In the genomic region with DNA sequence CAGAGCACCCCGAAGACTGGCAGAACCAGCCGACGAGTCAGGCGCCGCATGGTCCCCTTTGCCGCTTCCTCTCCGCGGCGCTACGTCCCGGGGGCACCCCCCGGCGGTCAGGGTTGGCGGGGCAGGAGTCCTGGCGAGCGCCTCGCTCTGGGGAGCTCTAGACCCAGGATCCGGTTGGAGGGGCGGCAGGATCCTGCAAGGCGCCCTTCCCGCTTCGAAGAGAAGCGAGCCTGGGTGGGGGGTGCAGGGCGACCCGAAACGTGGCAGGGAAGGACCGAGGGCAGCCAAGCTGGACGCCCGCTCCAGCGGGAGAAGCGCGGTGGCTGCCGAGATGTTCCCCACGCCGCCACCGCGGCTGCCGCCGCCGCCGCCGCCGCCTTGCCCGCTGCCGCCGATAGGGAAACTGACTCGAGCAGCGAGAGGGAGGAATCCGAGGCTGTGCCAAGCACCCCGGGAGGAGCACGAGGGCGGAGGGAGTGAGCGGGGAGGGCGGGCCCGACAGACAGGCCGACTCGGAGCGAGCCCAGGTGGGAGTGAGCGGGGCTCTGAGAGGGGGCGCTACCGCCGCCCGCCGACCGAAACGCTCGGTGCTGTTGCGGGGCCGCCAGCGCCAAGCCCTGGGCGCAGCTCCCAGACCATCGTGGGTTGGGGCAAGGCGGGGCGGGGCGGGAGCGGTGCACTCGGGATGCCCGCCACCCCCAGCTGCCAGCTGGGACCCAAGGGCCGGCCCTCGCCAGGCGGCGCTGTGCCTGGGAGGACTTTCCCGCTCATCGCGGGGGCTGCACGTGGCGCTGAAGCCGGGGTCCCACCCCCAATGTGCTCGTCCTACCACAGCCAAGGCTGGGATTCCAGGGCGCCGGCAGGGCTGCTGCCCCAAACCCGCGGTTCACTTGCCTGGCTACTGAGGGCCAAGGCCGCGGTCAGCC, we compare ENCODE assay signal across 2 cellular contexts.
TF ChIP-seq lines count a peak whose summit lies in the region.

A gene with protein sequence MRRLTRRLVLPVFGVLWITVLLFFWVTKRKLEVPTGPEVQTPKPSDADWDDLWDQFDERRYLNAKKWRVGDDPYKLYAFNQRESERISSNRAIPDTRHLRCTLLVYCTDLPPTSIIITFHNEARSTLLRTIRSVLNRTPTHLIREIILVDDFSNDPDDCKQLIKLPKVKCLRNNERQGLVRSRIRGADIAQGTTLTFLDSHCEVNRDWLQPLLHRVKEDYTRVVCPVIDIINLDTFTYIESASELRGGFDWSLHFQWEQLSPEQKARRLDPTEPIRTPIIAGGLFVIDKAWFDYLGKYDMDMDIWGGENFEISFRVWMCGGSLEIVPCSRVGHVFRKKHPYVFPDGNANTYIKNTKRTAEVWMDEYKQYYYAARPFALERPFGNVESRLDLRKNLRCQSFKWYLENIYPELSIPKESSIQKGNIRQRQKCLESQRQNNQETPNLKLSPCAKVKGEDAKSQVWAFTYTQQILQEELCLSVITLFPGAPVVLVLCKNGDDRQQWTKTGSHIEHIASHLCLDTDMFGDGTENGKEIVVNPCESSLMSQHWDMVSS (minus strand): TSS at position 404 of the 926 bp plus-strand sequence. CDS start 354 bp downstream, at position 50.

TF ChIP-seq in IMR-90, 13 proteins besides CTCF, POLR2A, EP300 and RAD21:
- TF ChIP-seq, protein P1, sequence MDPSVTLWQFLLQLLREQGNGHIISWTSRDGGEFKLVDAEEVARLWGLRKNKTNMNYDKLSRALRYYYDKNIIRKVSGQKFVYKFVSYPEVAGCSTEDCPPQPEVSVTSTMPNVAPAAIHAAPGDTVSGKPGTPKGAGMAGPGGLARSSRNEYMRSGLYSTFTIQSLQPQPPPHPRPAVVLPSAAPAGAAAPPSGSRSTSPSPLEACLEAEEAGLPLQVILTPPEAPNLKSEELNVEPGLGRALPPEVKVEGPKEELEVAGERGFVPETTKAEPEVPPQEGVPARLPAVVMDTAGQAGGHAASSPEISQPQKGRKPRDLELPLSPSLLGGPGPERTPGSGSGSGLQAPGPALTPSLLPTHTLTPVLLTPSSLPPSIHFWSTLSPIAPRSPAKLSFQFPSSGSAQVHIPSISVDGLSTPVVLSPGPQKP (IDR thresholded peaks at IDR 0.05; ENCODE audit: borderline replicate concordance, low read depth, low read length) = no peak
- TF ChIP-seq MAFK (IDR thresholded peaks at IDR 0.05; ENCODE audit: low read depth, low read length) (no peak), BHLHE40 (IDR thresholded peaks at IDR 0.05; ENCODE audit: low read depth, low read length) (no peak), NFE2L2 (IDR thresholded peaks at IDR 0.05; ENCODE audit: low read depth, low read length) (no peak), RCOR1 (IDR thresholded peaks at IDR 0.05; ENCODE audit: insufficient replicate concordance, low read length) (no peak), RFX5 (IDR thresholded peaks at IDR 0.05; ENCODE audit: low read depth, low read length) (no peak), SMC3 (IDR thresholded peaks at IDR 0.05; ENCODE audit: low read depth, low read length) (no peak), MXI1 (IDR thresholded peaks at IDR 0.05; ENCODE audit: borderline replicate concordance, low read depth, low read length) (no peak), MAZ (IDR thresholded peaks at IDR 0.05; ENCODE audit: borderline replicate concordance, low read depth, low read length) (no peak; the same call in 1 of the 2 replicates), CHD1 (IDR thresholded peaks at IDR 0.05; ENCODE audit: low read depth, low read length) (no peak)
- TF ChIP-seq, protein P2, sequence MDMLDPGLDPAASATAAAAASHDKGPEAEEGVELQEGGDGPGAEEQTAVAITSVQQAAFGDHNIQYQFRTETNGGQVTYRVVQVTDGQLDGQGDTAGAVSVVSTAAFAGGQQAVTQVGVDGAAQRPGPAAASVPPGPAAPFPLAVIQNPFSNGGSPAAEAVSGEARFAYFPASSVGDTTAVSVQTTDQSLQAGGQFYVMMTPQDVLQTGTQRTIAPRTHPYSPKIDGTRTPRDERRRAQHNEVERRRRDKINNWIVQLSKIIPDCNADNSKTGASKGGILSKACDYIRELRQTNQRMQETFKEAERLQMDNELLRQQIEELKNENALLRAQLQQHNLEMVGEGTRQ (IDR thresholded peaks at IDR 0.05; ENCODE audit: low read depth, low read length) = no peak

TF ChIP-seq in H1, 55 proteins besides CTCF, POLR2A, EP300 and RAD21:
- no peak for TF ChIP-seq CEBPB (IDR thresholded peaks at IDR 0.05; ENCODE audit: low read depth, low read length)
- peak; percentile 60 for TF ChIP-seq RNF2 (IDR thresholded peaks at IDR 0.05; ENCODE audit: borderline replicate concordance, low read depth, low read length, missing control alignments, poor library complexity, severe bottlenecking)
- TF ChIP-seq SP2 (IDR thresholded peaks at IDR 0.05; ENCODE audit: low read length) = no peak
- TF ChIP-seq HDAC6 (IDR thresholded peaks at IDR 0.05; ENCODE audit: low read depth, low read length) = no peak
- TF ChIP-seq YY1 (IDR thresholded peaks at IDR 0.05; ENCODE audit: low read depth, low read length) = 0 out of 2 replicates have a peak, but pooled peaks have one; percentile 31
- peak; percentile 50 for TF ChIP-seq TAF1 (IDR thresholded peaks at IDR 0.05; ENCODE audit: low read depth, low read length)
- TF ChIP-seq SUZ12 (IDR thresholded peaks at IDR 0.05; ENCODE audit: low read length) = 0 out of 2 replicates have a peak, but pooled peaks have one; percentile 4
- TF ChIP-seq SP4 (IDR thresholded peaks at IDR 0.05; ENCODE audit: low read length) = no peak
- TF ChIP-seq POU5F1 (IDR thresholded peaks at IDR 0.05; ENCODE audit: low read depth, low read length) = no peak
- TF ChIP-seq, protein P3, sequence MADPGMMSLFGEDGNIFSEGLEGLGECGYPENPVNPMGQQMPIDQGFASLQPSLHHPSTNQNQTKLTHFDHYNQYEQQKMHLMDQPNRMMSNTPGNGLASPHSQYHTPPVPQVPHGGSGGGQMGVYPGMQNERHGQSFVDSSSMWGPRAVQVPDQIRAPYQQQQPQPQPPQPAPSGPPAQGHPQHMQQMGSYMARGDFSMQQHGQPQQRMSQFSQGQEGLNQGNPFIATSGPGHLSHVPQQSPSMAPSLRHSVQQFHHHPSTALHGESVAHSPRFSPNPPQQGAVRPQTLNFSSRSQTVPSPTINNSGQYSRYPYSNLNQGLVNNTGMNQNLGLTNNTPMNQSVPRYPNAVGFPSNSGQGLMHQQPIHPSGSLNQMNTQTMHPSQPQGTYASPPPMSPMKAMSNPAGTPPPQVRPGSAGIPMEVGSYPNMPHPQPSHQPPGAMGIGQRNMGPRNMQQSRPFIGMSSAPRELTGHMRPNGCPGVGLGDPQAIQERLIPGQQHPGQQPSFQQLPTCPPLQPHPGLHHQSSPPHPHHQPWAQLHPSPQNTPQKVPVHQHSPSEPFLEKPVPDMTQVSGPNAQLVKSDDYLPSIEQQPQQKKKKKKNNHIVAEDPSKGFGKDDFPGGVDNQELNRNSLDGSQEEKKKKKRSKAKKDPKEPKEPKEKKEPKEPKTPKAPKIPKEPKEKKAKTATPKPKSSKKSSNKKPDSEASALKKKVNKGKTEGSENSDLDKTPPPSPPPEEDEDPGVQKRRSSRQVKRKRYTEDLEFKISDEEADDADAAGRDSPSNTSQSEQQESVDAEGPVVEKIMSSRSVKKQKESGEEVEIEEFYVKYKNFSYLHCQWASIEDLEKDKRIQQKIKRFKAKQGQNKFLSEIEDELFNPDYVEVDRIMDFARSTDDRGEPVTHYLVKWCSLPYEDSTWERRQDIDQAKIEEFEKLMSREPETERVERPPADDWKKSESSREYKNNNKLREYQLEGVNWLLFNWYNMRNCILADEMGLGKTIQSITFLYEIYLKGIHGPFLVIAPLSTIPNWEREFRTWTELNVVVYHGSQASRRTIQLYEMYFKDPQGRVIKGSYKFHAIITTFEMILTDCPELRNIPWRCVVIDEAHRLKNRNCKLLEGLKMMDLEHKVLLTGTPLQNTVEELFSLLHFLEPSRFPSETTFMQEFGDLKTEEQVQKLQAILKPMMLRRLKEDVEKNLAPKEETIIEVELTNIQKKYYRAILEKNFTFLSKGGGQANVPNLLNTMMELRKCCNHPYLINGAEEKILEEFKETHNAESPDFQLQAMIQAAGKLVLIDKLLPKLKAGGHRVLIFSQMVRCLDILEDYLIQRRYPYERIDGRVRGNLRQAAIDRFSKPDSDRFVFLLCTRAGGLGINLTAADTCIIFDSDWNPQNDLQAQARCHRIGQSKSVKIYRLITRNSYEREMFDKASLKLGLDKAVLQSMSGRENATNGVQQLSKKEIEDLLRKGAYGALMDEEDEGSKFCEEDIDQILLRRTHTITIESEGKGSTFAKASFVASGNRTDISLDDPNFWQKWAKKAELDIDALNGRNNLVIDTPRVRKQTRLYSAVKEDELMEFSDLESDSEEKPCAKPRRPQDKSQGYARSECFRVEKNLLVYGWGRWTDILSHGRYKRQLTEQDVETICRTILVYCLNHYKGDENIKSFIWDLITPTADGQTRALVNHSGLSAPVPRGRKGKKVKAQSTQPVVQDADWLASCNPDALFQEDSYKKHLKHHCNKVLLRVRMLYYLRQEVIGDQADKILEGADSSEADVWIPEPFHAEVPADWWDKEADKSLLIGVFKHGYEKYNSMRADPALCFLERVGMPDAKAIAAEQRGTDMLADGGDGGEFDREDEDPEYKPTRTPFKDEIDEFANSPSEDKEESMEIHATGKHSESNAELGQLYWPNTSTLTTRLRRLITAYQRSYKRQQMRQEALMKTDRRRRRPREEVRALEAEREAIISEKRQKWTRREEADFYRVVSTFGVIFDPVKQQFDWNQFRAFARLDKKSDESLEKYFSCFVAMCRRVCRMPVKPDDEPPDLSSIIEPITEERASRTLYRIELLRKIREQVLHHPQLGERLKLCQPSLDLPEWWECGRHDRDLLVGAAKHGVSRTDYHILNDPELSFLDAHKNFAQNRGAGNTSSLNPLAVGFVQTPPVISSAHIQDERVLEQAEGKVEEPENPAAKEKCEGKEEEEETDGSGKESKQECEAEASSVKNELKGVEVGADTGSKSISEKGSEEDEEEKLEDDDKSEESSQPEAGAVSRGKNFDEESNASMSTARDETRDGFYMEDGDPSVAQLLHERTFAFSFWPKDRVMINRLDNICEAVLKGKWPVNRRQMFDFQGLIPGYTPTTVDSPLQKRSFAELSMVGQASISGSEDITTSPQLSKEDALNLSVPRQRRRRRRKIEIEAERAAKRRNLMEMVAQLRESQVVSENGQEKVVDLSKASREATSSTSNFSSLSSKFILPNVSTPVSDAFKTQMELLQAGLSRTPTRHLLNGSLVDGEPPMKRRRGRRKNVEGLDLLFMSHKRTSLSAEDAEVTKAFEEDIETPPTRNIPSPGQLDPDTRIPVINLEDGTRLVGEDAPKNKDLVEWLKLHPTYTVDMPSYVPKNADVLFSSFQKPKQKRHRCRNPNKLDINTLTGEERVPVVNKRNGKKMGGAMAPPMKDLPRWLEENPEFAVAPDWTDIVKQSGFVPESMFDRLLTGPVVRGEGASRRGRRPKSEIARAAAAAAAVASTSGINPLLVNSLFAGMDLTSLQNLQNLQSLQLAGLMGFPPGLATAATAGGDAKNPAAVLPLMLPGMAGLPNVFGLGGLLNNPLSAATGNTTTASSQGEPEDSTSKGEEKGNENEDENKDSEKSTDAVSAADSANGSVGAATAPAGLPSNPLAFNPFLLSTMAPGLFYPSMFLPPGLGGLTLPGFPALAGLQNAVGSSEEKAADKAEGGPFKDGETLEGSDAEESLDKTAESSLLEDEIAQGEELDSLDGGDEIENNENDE (IDR thresholded peaks at IDR 0.05; ENCODE audit: insufficient replicate concordance, low read length) = no peak
- TF ChIP-seq, protein P4, sequence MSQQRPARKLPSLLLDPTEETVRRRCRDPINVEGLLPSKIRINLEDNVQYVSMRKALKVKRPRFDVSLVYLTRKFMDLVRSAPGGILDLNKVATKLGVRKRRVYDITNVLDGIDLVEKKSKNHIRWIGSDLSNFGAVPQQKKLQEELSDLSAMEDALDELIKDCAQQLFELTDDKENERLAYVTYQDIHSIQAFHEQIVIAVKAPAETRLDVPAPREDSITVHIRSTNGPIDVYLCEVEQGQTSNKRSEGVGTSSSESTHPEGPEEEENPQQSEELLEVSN (IDR thresholded peaks at IDR 0.05) = peak; percentile 100
- no peak for TF ChIP-seq ASH2L (IDR thresholded peaks at IDR 0.05; ENCODE audit: low read length)
- TF ChIP-seq ZNF274 (IDR thresholded peaks at IDR 0.05; ENCODE audit: borderline replicate concordance, extremely low read depth, low read length) = no peak
- no peak for TF ChIP-seq RFX5 (IDR thresholded peaks at IDR 0.05; ENCODE audit: borderline replicate concordance, low read depth, low read length)
- TF ChIP-seq EZH2 (IDR thresholded peaks at IDR 0.05; ENCODE audit: low read depth, low read length, severe bottlenecking) = peak; percentile 16
- TF ChIP-seq SIRT6 (IDR thresholded peaks at IDR 0.05; ENCODE audit: low read length) = no peak
- TF ChIP-seq CHD1 (IDR thresholded peaks at IDR 0.05; ENCODE audit: low read depth, low read length) = no peak
- TF ChIP-seq SIX5 (IDR thresholded peaks at IDR 0.05; ENCODE audit: low read depth, low read length) = no peak
- TF ChIP-seq KDM1A (IDR thresholded peaks at IDR 0.05; ENCODE audit: borderline replicate concordance, low read length) = 0 out of 2 replicates have a peak, but pooled peaks have one; percentile 25
- 0 out of 2 replicates have a peak, but pooled peaks have one; percentile 42 for TF ChIP-seq TEAD4 (IDR thresholded peaks at IDR 0.05; ENCODE audit: low read depth, low read length)
- peak in 1 of 2 experiments; percentile 35; a peak in 1 of 4 replicates for TF ChIP-seq HDAC2 (IDR thresholded peaks at IDR 0.05; ENCODE audit: borderline replicate concordance in 1 of 2, low read depth in 2 of 2, low read length in 2 of 2)
- TF ChIP-seq, protein P5, sequence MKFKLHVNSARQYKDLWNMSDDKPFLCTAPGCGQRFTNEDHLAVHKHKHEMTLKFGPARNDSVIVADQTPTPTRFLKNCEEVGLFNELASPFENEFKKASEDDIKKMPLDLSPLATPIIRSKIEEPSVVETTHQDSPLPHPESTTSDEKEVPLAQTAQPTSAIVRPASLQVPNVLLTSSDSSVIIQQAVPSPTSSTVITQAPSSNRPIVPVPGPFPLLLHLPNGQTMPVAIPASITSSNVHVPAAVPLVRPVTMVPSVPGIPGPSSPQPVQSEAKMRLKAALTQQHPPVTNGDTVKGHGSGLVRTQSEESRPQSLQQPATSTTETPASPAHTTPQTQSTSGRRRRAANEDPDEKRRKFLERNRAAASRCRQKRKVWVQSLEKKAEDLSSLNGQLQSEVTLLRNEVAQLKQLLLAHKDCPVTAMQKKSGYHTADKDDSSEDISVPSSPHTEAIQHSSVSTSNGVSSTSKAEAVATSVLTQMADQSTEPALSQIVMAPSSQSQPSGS (IDR thresholded peaks at IDR 0.05; ENCODE audit: low read length) = no peak
- no peak for TF ChIP-seq GABPA (IDR thresholded peaks at IDR 0.05; ENCODE audit: borderline replicate concordance, insufficient read depth, low read length)
- TF ChIP-seq RXRA (IDR thresholded peaks at IDR 0.05; ENCODE audit: insufficient read depth, low read depth, low read length) = no peak
- peak; percentile 75 for TF ChIP-seq KDM4A (IDR thresholded peaks at IDR 0.05; ENCODE audit: low read depth, low read length, severe bottlenecking)
- TF ChIP-seq EGR1 (IDR thresholded peaks at IDR 0.05; ENCODE audit: borderline replicate concordance, low read depth, low read length) = peak; percentile 43; the same call in 1 of the 2 replicates
- no peak for TF ChIP-seq POLR2AphosphoS5 (IDR thresholded peaks at IDR 0.05; ENCODE audit: low read depth, low read length)
- TF ChIP-seq, protein P6, sequence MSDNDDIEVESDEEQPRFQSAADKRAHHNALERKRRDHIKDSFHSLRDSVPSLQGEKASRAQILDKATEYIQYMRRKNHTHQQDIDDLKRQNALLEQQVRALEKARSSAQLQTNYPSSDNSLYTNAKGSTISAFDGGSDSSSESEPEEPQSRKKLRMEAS (IDR thresholded peaks at IDR 0.05) = peak; percentile 99
- TF ChIP-seq PHF8 (conservative IDR thresholded peaks at IDR 0.05; ENCODE audit: low read depth, low read length) = no peak
